ENCODE assay signal across 8 cellular contexts in genomic region chr1:58780586-58781452, GRCh38. TPM values are rescaled to one million over a fixed set of nuclear protein-coding genes. Genes with fewer than 3 reads are reported as not detected.
A peak's percentile ranks its signal among the peaks of the same experiment; 100 is the strongest.
DNase-seq lines count a peak whose midpoint lies in the region; ATAC-seq and TF ChIP-seq lines count a peak whose summit lies in the region.

No MANE protein-coding gene starts in this region.

- H3K9ac ChIP-seq in rectal smooth muscle tissue (ENCODE audit: low read length): no peak overlapping the region

- H3K36me3 ChIP-seq in rectal smooth muscle tissue (ENCODE audit: control insufficient read depth, insufficient read depth, low read length): peaks cover 11% of the 10 kb centered on the region

- no peaks in the 10 kb centered on the region for H3K27me3 ChIP-seq in rectal smooth muscle tissue (ENCODE audit: control insufficient read depth, insufficient read depth, low read length)

- no peak for ATAC-seq in activated T-cell treated with anti-CD3 and anti-CD28 coated beads, Interleukin-2, amount 50 U/mL, for 72 hours (replicated peaks in 1 of 2)

- no peak for DNase-seq in activated T-cell treated with anti-CD3 and anti-CD28 coated beads, Interleukin-2, amount 50 U/mL, for 72 hours
- no peak for DNase-seq in activated T-cell treated with anti-CD3 and anti-CD28 coated beads, Interleukin-2, amount 50 U/mL, for 1 hour
- DNase-seq in T-helper 1 cell (peak in 3 of 5 donors; percentile 18 to 46 (median 39)), fibroblast of peridontal ligament (ENCODE audit: extremely low read depth) (peak; percentile 42), Ammon's horn (ENCODE audit: low spot score) (no peak), GM20000 (ENCODE audit: low spot score) (no peak)
- no peak for DNase-seq in T-helper 2 cell treated with Interferon-gamma antibody and Interleukin-4, amounts not matched to agents 5 μg/mL and 100 μg/mL, for 36 hours (ENCODE audit: low spot score)

- no peaks in the 10 kb centered on the region for H3K9me3 Mint-ChIP-seq in activated T-cell treated with anti-CD3 and anti-CD28 coated beads, Interleukin-2, amount 50 U/mL, for 72 hours
- H3K9me3 Mint-ChIP-seq in T-helper 2 cell treated with Interferon-gamma antibody and Interleukin-4, amounts not matched to agents 5 μg/mL and 100 μg/mL, for 36 hours: no peaks in the 10 kb centered on the region

- peaks cover 14% of the 10 kb centered on the region for H3K27me3 Mint-ChIP-seq in activated T-cell treated with anti-CD3 and anti-CD28 coated beads, Interleukin-2, amount 50 U/mL, for 72 hours (ENCODE audit: low read depth)
- H3K27me3 Mint-ChIP-seq in T-helper 2 cell treated with Interferon-gamma antibody and Interleukin-4, amounts not matched to agents 5 μg/mL and 100 μg/mL, for 36 hours (ENCODE audit: low read depth): peaks cover 23% of the 10 kb centered on the region

- H3K4me1 ChIP-seq in rectal smooth muscle tissue (ENCODE audit: control insufficient read depth, insufficient read depth, low read length): peaks cover 2% of the 10 kb centered on the region

- peak overlapping the region; percentile 90 for H3K4me3 ChIP-seq in rectal smooth muscle tissue (ENCODE audit: low read length)

- peak overlapping the region; percentile 33 for H3K27ac Mint-ChIP-seq in activated T-cell treated with anti-CD3 and anti-CD28 coated beads, Interleukin-2, amount 50 U/mL, for 72 hours
- no peak overlapping the region for H3K27ac Mint-ChIP-seq in T-helper 2 cell treated with Interferon-gamma antibody and Interleukin-4, amounts not matched to agents 5 μg/mL and 100 μg/mL, for 36 hours

- peaks cover 16% of the 10 kb centered on the region for H3K4me1 Mint-ChIP-seq in activated T-cell treated with anti-CD3 and anti-CD28 coated beads, Interleukin-2, amount 50 U/mL, for 72 hours (ENCODE audit: low read depth)
- H3K4me1 Mint-ChIP-seq in T-helper 2 cell treated with Interferon-gamma antibody and Interleukin-4, amounts not matched to agents 5 μg/mL and 100 μg/mL, for 36 hours (ENCODE audit: low read depth): peaks cover 17% of the 10 kb centered on the region

- peak overlapping the region; percentile 78 to 94 for H3K4me3 Mint-ChIP-seq in activated T-cell treated with anti-CD3 and anti-CD28 coated beads, Interleukin-2, amount 50 U/mL, for 72 hours
- H3K4me3 Mint-ChIP-seq in T-helper 2 cell treated with Interferon-gamma antibody and Interleukin-4, amounts not matched to agents 5 μg/mL and 100 μg/mL, for 36 hours: no peak overlapping the region

- H3K36me3 Mint-ChIP-seq in activated T-cell treated with anti-CD3 and anti-CD28 coated beads, Interleukin-2, amount 50 U/mL, for 72 hours (ENCODE audit: insufficient read depth in 2 of 2): peaks cover 5 to 11% of the 10 kb centered on the region in 2 donors
- peaks cover 23% of the 10 kb centered on the region for H3K36me3 Mint-ChIP-seq in T-helper 2 cell treated with Interferon-gamma antibody and Interleukin-4, amounts not matched to agents 5 μg/mL and 100 μg/mL, for 36 hours (ENCODE audit: low read depth)

- no peak for TF ChIP-seq CTCF in GM20000 (IDR thresholded peaks at IDR 0.05; ENCODE audit: extremely low read depth, missing control alignments)

- peak overlapping the region; percentile 100 for H3K27ac ChIP-seq in rectal smooth muscle tissue (ENCODE audit: low read depth, low read length)

RNA-seq across cellular contexts. Expression of gene JUN, which starts 3.0 kb away (rescaled TPM):
- 10 to 100 TPM; 36.5 to 40.5 TPM for total RNA-seq in activated T-cell treated with anti-CD3 and anti-CD28 coated beads, Interleukin-2, amount 50 U/mL, for 72 hours

Comparison
In these comparisons a context has a peak if more than half of its experiments do, and no peak if none do; other contexts are left out.
1. DNase-seq: peak in T-helper 1 cell (3 of 5) and fibroblast of peridontal ligament (single experiment); none in activated T-cell treated with anti-CD3 and anti-CD28 coated beads, Interleukin-2, amount 50 U/mL, for 72 hours (0 of 2), activated T-cell treated with anti-CD3 and anti-CD28 coated beads, Interleukin-2, amount 50 U/mL, for 1 hour (single experiment), Ammon's horn (single experiment), T-helper 2 cell treated with Interferon-gamma antibody and Interleukin-4, amounts not matched to agents 5 μg/mL and 100 μg/mL, for 36 hours (single experiment) and GM20000 (single experiment).